Comparison of ENCODE assay signal across 1 cellular context in genomic region chrX:50721771-50722521, GRCh38.
TF ChIP-seq lines count a peak whose summit lies in the region.

No MANE protein-coding gene starts in this region.

TF ChIP-seq in WTC11, 78 proteins besides CTCF, POLR2A, EP300 and RAD21:
- TF ChIP-seq IRF2 (CRISPR knock-in tag; IDR thresholded peaks at IDR 0.05; ENCODE audit: borderline replicate concordance, low read depth) (no peak), EMX1 (CRISPR knock-in tag; IDR thresholded peaks at IDR 0.05) (no peak), SMAD4 (CRISPR knock-in tag; IDR thresholded peaks at IDR 0.05) (no peak), HMGA2 (CRISPR knock-in tag; IDR thresholded peaks at IDR 0.05) (no peak), SOX15 (CRISPR knock-in tag; IDR thresholded peaks at IDR 0.05) (no peak), ZNF121 (CRISPR knock-in tag; IDR thresholded peaks at IDR 0.05) (no peak), JAZF1 (CRISPR knock-in tag; IDR thresholded peaks at IDR 0.05) (no peak), NR2C2 (CRISPR knock-in tag; IDR thresholded peaks at IDR 0.05) (no peak), ZNF263 (CRISPR knock-in tag; IDR thresholded peaks at IDR 0.05; ENCODE audit: low read depth) (no peak), FOXP1 (CRISPR knock-in tag; IDR thresholded peaks at IDR 0.05; ENCODE audit: borderline replicate concordance) (no peak), ZBTB21 (CRISPR knock-in tag; IDR thresholded peaks at IDR 0.05; ENCODE audit: borderline replicate concordance) (no peak), MXD4 (CRISPR knock-in tag; IDR thresholded peaks at IDR 0.05; ENCODE audit: borderline replicate concordance) (no peak), ZNF219 (CRISPR knock-in tag; IDR thresholded peaks at IDR 0.05; ENCODE audit: borderline replicate concordance) (no peak)
- TF ChIP-seq, protein P1, sequence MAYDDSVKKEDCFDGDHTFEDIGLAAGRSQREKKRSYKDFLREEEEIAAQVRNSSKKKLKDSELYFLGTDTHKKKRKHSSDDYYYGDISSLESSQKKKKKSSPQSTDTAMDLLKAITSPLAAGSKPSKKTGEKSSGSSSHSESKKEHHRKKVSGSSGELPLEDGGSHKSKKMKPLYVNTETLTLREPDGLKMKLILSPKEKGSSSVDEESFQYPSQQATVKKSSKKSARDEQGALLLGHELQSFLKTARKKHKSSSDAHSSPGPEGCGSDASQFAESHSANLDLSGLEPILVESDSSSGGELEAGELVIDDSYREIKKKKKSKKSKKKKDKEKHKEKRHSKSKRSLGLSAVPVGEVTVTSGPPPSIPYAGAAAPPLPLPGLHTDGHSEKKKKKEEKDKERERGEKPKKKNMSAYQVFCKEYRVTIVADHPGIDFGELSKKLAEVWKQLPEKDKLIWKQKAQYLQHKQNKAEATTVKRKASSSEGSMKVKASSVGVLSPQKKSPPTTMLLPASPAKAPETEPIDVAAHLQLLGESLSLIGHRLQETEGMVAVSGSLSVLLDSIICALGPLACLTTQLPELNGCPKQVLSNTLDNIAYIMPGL (CRISPR knock-in tag; IDR thresholded peaks at IDR 0.05), result no peak
- TF ChIP-seq, protein P2, sequence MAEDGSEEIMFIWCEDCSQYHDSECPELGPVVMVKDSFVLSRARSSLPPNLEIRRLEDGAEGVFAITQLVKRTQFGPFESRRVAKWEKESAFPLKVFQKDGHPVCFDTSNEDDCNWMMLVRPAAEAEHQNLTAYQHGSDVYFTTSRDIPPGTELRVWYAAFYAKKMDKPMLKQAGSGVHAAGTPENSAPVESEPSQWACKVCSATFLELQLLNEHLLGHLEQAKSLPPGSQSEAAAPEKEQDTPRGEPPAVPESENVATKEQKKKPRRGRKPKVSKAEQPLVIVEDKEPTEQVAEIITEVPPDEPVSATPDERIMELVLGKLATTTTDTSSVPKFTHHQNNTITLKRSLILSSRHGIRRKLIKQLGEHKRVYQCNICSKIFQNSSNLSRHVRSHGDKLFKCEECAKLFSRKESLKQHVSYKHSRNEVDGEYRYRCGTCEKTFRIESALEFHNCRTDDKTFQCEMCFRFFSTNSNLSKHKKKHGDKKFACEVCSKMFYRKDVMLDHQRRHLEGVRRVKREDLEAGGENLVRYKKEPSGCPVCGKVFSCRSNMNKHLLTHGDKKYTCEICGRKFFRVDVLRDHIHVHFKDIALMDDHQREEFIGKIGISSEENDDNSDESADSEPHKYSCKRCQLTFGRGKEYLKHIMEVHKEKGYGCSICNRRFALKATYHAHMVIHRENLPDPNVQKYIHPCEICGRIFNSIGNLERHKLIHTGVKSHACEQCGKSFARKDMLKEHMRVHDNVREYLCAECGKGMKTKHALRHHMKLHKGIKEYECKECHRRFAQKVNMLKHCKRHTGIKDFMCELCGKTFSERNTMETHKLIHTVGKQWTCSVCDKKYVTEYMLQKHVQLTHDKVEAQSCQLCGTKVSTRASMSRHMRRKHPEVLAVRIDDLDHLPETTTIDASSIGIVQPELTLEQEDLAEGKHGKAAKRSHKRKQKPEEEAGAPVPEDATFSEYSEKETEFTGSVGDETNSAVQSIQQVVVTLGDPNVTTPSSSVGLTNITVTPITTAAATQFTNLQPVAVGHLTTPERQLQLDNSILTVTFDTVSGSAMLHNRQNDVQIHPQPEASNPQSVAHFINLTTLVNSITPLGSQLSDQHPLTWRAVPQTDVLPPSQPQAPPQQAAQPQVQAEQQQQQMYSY (CRISPR knock-in tag; IDR thresholded peaks at IDR 0.05), result no peak
- TF ChIP-seq, protein P3, sequence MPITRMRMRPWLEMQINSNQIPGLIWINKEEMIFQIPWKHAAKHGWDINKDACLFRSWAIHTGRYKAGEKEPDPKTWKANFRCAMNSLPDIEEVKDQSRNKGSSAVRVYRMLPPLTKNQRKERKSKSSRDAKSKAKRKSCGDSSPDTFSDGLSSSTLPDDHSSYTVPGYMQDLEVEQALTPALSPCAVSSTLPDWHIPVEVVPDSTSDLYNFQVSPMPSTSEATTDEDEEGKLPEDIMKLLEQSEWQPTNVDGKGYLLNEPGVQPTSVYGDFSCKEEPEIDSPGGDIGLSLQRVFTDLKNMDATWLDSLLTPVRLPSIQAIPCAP (CRISPR knock-in tag; IDR thresholded peaks at IDR 0.05), result no peak
- TF ChIP-seq, protein P4, sequence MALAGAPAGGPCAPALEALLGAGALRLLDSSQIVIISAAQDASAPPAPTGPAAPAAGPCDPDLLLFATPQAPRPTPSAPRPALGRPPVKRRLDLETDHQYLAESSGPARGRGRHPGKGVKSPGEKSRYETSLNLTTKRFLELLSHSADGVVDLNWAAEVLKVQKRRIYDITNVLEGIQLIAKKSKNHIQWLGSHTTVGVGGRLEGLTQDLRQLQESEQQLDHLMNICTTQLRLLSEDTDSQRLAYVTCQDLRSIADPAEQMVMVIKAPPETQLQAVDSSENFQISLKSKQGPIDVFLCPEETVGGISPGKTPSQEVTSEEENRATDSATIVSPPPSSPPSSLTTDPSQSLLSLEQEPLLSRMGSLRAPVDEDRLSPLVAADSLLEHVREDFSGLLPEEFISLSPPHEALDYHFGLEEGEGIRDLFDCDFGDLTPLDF (CRISPR knock-in tag; IDR thresholded peaks at IDR 0.05), result no peak
- TF ChIP-seq, protein P5, sequence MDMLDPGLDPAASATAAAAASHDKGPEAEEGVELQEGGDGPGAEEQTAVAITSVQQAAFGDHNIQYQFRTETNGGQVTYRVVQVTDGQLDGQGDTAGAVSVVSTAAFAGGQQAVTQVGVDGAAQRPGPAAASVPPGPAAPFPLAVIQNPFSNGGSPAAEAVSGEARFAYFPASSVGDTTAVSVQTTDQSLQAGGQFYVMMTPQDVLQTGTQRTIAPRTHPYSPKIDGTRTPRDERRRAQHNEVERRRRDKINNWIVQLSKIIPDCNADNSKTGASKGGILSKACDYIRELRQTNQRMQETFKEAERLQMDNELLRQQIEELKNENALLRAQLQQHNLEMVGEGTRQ (CRISPR knock-in tag; IDR thresholded peaks at IDR 0.05), result no peak
- TF ChIP-seq, protein P6, sequence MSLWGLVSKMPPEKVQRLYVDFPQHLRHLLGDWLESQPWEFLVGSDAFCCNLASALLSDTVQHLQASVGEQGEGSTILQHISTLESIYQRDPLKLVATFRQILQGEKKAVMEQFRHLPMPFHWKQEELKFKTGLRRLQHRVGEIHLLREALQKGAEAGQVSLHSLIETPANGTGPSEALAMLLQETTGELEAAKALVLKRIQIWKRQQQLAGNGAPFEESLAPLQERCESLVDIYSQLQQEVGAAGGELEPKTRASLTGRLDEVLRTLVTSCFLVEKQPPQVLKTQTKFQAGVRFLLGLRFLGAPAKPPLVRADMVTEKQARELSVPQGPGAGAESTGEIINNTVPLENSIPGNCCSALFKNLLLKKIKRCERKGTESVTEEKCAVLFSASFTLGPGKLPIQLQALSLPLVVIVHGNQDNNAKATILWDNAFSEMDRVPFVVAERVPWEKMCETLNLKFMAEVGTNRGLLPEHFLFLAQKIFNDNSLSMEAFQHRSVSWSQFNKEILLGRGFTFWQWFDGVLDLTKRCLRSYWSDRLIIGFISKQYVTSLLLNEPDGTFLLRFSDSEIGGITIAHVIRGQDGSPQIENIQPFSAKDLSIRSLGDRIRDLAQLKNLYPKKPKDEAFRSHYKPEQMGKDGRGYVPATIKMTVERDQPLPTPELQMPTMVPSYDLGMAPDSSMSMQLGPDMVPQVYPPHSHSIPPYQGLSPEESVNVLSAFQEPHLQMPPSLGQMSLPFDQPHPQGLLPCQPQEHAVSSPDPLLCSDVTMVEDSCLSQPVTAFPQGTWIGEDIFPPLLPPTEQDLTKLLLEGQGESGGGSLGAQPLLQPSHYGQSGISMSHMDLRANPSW (CRISPR knock-in tag; conservative IDR thresholded peaks at IDR 0.05; ENCODE audit: low read depth), result no peak
